8 cellular contexts compared by ENCODE assay signal in the genomic region with DNA sequence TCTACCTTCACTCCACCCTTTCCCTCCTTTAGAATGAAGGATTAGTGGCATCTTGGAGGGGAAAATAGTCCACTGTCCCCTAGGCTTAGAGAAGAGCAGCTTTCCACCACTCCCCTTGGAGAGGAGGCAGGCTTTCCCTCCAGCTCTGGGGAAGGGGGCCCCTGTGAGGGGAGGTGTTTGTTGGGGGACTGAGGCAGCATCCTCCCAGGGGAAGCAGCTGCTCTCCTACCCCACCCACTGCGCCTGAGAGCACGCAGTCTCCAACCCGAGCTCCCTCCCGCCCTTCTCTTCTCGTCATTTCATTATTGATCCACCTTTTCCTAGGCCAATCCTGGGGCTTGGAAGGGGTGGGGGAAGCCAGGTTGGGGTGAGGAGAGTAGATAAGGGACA. TPM values are rescaled to one million over a fixed set of nuclear protein-coding genes. Genes with fewer than 3 reads are reported as not detected.
DNase-seq lines count a peak whose midpoint lies in the region; ATAC-seq and TF ChIP-seq lines count a peak whose summit lies in the region.

No MANE protein-coding gene starts in this region.

- H3K4me3 ChIP-seq in heart right ventricle: peak overlapping the region; percentile 84 to 100 (median 98)
- peak overlapping the region; percentile 84 to 95 (median 88) for H3K4me3 ChIP-seq in mammary epithelial cell (replicated peaks in 1 of 3; ENCODE audit: insufficient read depth in 1 of 3, low read depth in 2 of 3, low read length in 3 of 3)
- peak overlapping the region; percentile 79 to 94 (median 92) for H3K4me3 ChIP-seq in right lobe of liver

- H3K9me3 ChIP-seq in heart right ventricle (no peaks in the 10 kb centered on the region), mammary epithelial cell (replicated peaks; ENCODE audit: insufficient read depth, low read length) (no peaks in the 10 kb centered on the region), right lobe of liver (no peaks in the 10 kb centered on the region)

- WGBS in heart right ventricle, 2 donors: 2 to 5% methylated on average over 5 of the region's 5 CpGs
- 17% methylated on average over 2 of the region's 5 CpGs for WGBS in mammary epithelial cell (ENCODE audit: low coverage, missing lambda C conversion rate)
- WGBS in right lobe of liver (ENCODE audit: insufficient coverage, low coverage, low lambda C conversion rate, missing lambda C conversion rate): 0% methylated on average over 5 of the region's 5 CpGs

- intact Hi-C loops in heart right ventricle (cut with DNase I) (loop anchor here in 7 of 10 donors (2.0 to 10.0 kb wide), 5 partner anchors 35 to 50 kb away; partner anchors contain the start of gene ATP5MG (in 5 of the 7)), left cardiac atrium (cut with DNase I) (loop anchor here in 1 of 2 donors (5.0 kb wide), 1 partner anchor 35 kb away; the partner anchor contains the start of gene ATP5MG), mammary epithelial cell (cut with micrococcal nuclease) (loop anchor here (1.0 kb wide), 1 partner anchor 11 kb away; no protein-coding TSS in a partner anchor), right lobe of liver (cut with DNase I) (no loop called here)

- TF ChIP-seq CTCF in heart right ventricle (IDR thresholded peaks at IDR 0.05): no peak
- no peak for TF ChIP-seq CTCF in mammary epithelial cell (conservative IDR thresholded peaks at IDR 0.05 in 1 of 2, IDR thresholded peaks at IDR 0.05 in 1 of 2; ENCODE audit: extremely low read depth in 1 of 2, insufficient read depth in 1 of 2, low read depth in 1 of 2, low read length in 2 of 2)
- TF ChIP-seq CTCF in right lobe of liver (IDR thresholded peaks at IDR 0.05): no peak

- H2AFZ ChIP-seq in mammary epithelial cell (ENCODE audit: low read depth, low read length): peak overlapping the region; percentile 34

- peaks cover 0 to 22% (median 0%) of the 10 kb centered on the region in 9 donors for H3K36me3 ChIP-seq in heart right ventricle
- H3K36me3 ChIP-seq in mammary epithelial cell (ENCODE audit: insufficient read depth, low read length): peaks cover 4% of the 10 kb centered on the region
- H3K36me3 ChIP-seq in right lobe of liver: no peaks in the 10 kb centered on the region

- BruUV-seq in mammary epithelial cell (replicated peaks; lab: Mats Ljungman, UMichigan): no TSS peak

- peak overlapping the region; percentile 43 for H3K9ac ChIP-seq in mammary epithelial cell (ENCODE audit: insufficient read depth, low read length)

- peak overlapping the region; percentile 92 for H3K4me2 ChIP-seq in mammary epithelial cell (ENCODE audit: insufficient read depth, low read depth, low read length)

- TF ChIP-seq POLR2A in right lobe of liver (IDR thresholded peaks at IDR 0.05): no peak

- H3K4me1 ChIP-seq in heart right ventricle (peaks cover 6 to 70% (median 59%) of the 10 kb centered on the region in 9 donors), mammary epithelial cell (ENCODE audit: insufficient read depth, low read length) (peaks cover 36% of the 10 kb centered on the region), right lobe of liver (peaks cover 0 to 34% (median 1%) of the 10 kb centered on the region in 4 donors)

- ATAC-seq in heart right ventricle (no peak), left cardiac atrium (no peak), right lobe of liver (peak; percentile 31 to 48 (median 40)), HG03139 (IDR thresholded peaks at IDR 0.05; ENCODE audit: unreplicated experiment) (no peak), HG03457 (IDR thresholded peaks at IDR 0.05; ENCODE audit: unreplicated experiment) (no peak)

- in situ Hi-C loops in mammary epithelial cell (cut with MboI; ENCODE audit: low sequenced_read_pairs in 2 of 2): no loop called here

- DNase-seq in heart right ventricle: peak; percentile 11 to 17
- DNase-seq in left cardiac atrium: no peak
- peak; percentile 11 for DNase-seq in SK-N-DZ (ENCODE audit: low spot score)
- peak; percentile 48 for DNase-seq in mammary epithelial cell
- DNase-seq in right lobe of liver: peak; percentile 58 to 67 (median 61)
- DNase-seq in stimulated activated CD8-positive, alpha-beta memory T cell treated with anti-CD3 and anti-CD28 coated beads, Interleukin-2, amount 100 ng/mL, for 48 hours (ENCODE audit: low read depth in 2 of 2): peak; percentile 19 to 26

- no peaks in the 10 kb centered on the region for H3K27me3 ChIP-seq in heart right ventricle
- no peaks in the 10 kb centered on the region for H3K27me3 ChIP-seq in mammary epithelial cell (ENCODE audit: insufficient read depth, low read length)
- H3K27me3 ChIP-seq in right lobe of liver: no peaks in the 10 kb centered on the region

- H3K27ac ChIP-seq in heart right ventricle (peak overlapping the region in 9 of 10 donors; percentile 19 to 94 (median 93)), mammary epithelial cell (ENCODE audit: insufficient read depth, low read depth, low read length) (peak overlapping the region; percentile 42), right lobe of liver (peak overlapping the region; percentile 49 to 89 (median 89))

- H3K79me2 ChIP-seq in mammary epithelial cell (ENCODE audit: insufficient read depth, low read length): peaks cover 64% of the 10 kb centered on the region

- dilution Hi-C loops in mammary epithelial cell (cut with HindIII; ENCODE audit: low sequenced_read_pairs): no loop called here

- CTCF ChIA-PET in mammary epithelial cell (lab: Charles Lee; ENCODE audit: low non-redundant PET): no interaction called here

- H4K20me1 ChIP-seq in mammary epithelial cell (ENCODE audit: insufficient read depth, low read length): no peaks in the 10 kb centered on the region

RNA-seq across cellular contexts. Expression of gene KMT2A, which starts 1.4 kb away (rescaled TPM):
- 10 to 100 TPM; 16.3 to 44.5 (median 38.9) TPM for total RNA-seq in heart right ventricle
- polyA plus RNA-seq in heart right ventricle: 10 to 100 TPM in 1 of 2 donors, 1 to 10 TPM in 1; 4.1 to 13.8 TPM
- 10 to 100 TPM; 23.7 to 25.2 TPM for total RNA-seq in left cardiac atrium
- 11.7 and 13.3 TPM in 2 replicates for polyA plus RNA-seq in SK-N-DZ (2014; cell fraction: cytosol; rRNA removed)
- polyA plus RNA-seq in SK-N-DZ (2014; cell fraction: nucleus; rRNA removed): 48.3 and 62.3 TPM in 2 replicates
- total RNA-seq in mammary epithelial cell: 10 to 100 TPM; 35.7 to 55.2 TPM
- polyA plus RNA-seq in mammary epithelial cell: 15.0 TPM
- polyA minus RNA-seq in mammary epithelial cell: 104 TPM
- 10 to 100 TPM; 15.5 to 24.9 (median 19.5) TPM for total RNA-seq in right lobe of liver

RNA-seq across cellular contexts. Expression of gene ATP5MG, which starts 36.3 kb away (rescaled TPM):
- total RNA-seq in heart right ventricle: 100 to 1,000 TPM; 482 to 777 (median 688) TPM
- 100 to 1,000 TPM; 365 to 800 TPM for polyA plus RNA-seq in heart right ventricle
- total RNA-seq in left cardiac atrium: 100 to 1,000 TPM; 567 to 582 TPM
- 34.8 and 69.6 TPM in 2 replicates for polyA plus RNA-seq in SK-N-DZ (2014; cell fraction: cytosol; rRNA removed)
- 24.8 and 26.6 TPM in 2 replicates for polyA plus RNA-seq in SK-N-DZ (2014; cell fraction: nucleus; rRNA removed)
- 100 to 1,000 TPM in 1 of 2 donors, 10 to 100 TPM in 1; 24.8 to 187 TPM for total RNA-seq in mammary epithelial cell
- polyA plus RNA-seq in mammary epithelial cell: 266 TPM
- polyA minus RNA-seq in mammary epithelial cell: 109 TPM
- 100 to 1,000 TPM in 1 of 6 experiments, 10 to 100 TPM in 5; 32.6 to 127 (median 89.5) TPM for total RNA-seq in right lobe of liver

Comparison
In these comparisons a context has a peak if more than half of its experiments do, and no peak if none do; other contexts are left out.
1. ATAC-seq: peak in right lobe of liver (4 of 4); none in heart right ventricle (0 of 8), left cardiac atrium (0 of 2), HG03139 (single experiment) and HG03457 (single experiment).
2. H3K27ac ChIP-seq: peak in every context shown above with its lines; median percentile 93 in heart right ventricle; 89 in right lobe of liver; 42 in mammary epithelial cell.
3. intact Hi-C loops: an anchor here in heart right ventricle (2.0 to 10.0 kb wide) and mammary epithelial cell (1.0 kb wide); none called in right lobe of liver.
4. Peak in every context shown above with its lines, with median percentiles within 50 percentile points of each other: H3K4me3 ChIP-seq.